In genomic region chr3:178500631-178501030, GRCh38 we compare ENCODE assay signal across 17 cellular contexts. TPM values are rescaled to one million over a fixed set of nuclear protein-coding genes. Genes with fewer than 3 reads are reported as not detected.
DNase-seq lines count a peak whose midpoint lies in the region; ATAC-seq and TF ChIP-seq lines count a peak whose summit lies in the region.
"Had no signal": no experiment of that assay in that cellular context is flagged by ENCODE, and none has a peak within 500 bp of the region (broad histone marks: within the 10 kb centered on the region; RNA-seq: fewer than 3 reads in every experiment).

No MANE protein-coding gene starts in this region.

- H3K36me3 ChIP-seq in PC-3 (ENCODE audit: low read depth, low read length) (no peaks in the 10 kb centered on the region), thyroid gland (no peaks in the 10 kb centered on the region)
- H3K36me3 ChIP-seq: SJSA1 had no signal

- intact Hi-C loops in PC-3 (cut with micrococcal nuclease) = no loop called here
- intact Hi-C loops in thyroid gland (cut with DNase I) = no loop called here

- H3K27ac ChIP-seq in PC-3 (ENCODE audit: low read length) (no peak overlapping the region), thyroid gland (no peak overlapping the region)
- H3K27ac ChIP-seq: PC-9, SJSA1 had no signal

- BruUV-seq in PC-3 (replicated peaks; lab: Mats Ljungman, UMichigan) = no TSS peak

- no peaks in the 10 kb centered on the region for H3K9me2 ChIP-seq in PC-3 (replicated peaks; ENCODE audit: low read length)

- WGBS in thyroid gland, 2 donors = 96% methylated on average over 9 of the region's 9 CpGs

- ATAC-seq in PC-3 = peak; percentile 31; the same call in 1 of the 2 replicates
- no peak for ATAC-seq in HG03045 (IDR thresholded peaks at IDR 0.05; ENCODE audit: unreplicated experiment)

- no peak overlapping the region for H3K4me2 ChIP-seq in PC-3 (ENCODE audit: low read length)
- H3K4me2 ChIP-seq: PC-9 had no signal

- H3K9ac ChIP-seq in PC-3 (ENCODE audit: low read length) = no peak overlapping the region

- POLR2A ChIA-PET in PC-3 (lab: Charles Lee; ENCODE audit: unreplicated experiment) = no interaction called here

- TF ChIP-seq CTCF in PC-3 (conservative IDR thresholded peaks at IDR 0.05; ENCODE audit: low read depth, low read length) (no peak), thyroid gland (IDR thresholded peaks at IDR 0.05) (no peak)

- no peak overlapping the region for H3K4me3 ChIP-seq in PC-3 (ENCODE audit: low read length)
- H3K4me3 ChIP-seq in thyroid gland (replicated peaks in 1 of 3) = no peak overlapping the region
- H3K4me3 ChIP-seq: PC-9, SJSA1 had no signal

- H3K4me1 ChIP-seq in PC-3 (ENCODE audit: insufficient read depth, low read length) = no peaks in the 10 kb centered on the region; the same call in 1 of the 2 replicates
- no peaks in the 10 kb centered on the region for H3K4me1 ChIP-seq in thyroid gland
- H3K4me1 ChIP-seq: SJSA1 had no signal

- no peak for TF ChIP-seq POLR2A in thyroid gland (IDR thresholded peaks at IDR 0.05)
- TF ChIP-seq POLR2A in erythroblast (IDR thresholded peaks at IDR 0.05; ENCODE audit: low read length) = no peak

- no peaks in the 10 kb centered on the region for H3K27me3 ChIP-seq in PC-3 (ENCODE audit: low read length)
- H3K27me3 ChIP-seq in thyroid gland = no peaks in the 10 kb centered on the region
- H3K27me3 ChIP-seq: SJSA1 had no signal

- no peaks in the 10 kb centered on the region for H3F3A ChIP-seq in PC-3 (ENCODE audit: low read length, unreplicated experiment)

- no peaks in the 10 kb centered on the region for H3K79me2 ChIP-seq in PC-3 (ENCODE audit: low read length)

- H2AFZ ChIP-seq in PC-3 (ENCODE audit: low read length) = no peak overlapping the region

- H4K20me1 ChIP-seq in PC-3 (ENCODE audit: low read length) = no peaks in the 10 kb centered on the region

- DNase-seq in GM04504 (ENCODE audit: low read depth) (peak; percentile 24), PC-3 (peak; percentile 40), fibroblast of peridontal ligament (ENCODE audit: extremely low read depth) (peak; percentile 2), NCI-H748 treated with DMSO at 0.1 percent for 48 hours (lab: John Stamatoyannopoulos, UW) (no peak), thyroid gland (no peak), erythroblast (lab: John Stamatoyannopoulos, UW) (no peak)
- DNase-seq: C1 segment of cervical spinal cord, DND-41, Kasumi-1, NCI-H187 treated with DMSO at 0.1 percent for 48 hours, NCI-H2171, NCI-H446, NCI-H774, PC-9 had no signal

- H3K9me3 ChIP-seq in PC-3 (ENCODE audit: low read length) = no peaks in the 10 kb centered on the region
- no peaks in the 10 kb centered on the region for H3K9me3 ChIP-seq in thyroid gland
- H3K9me3 ChIP-seq: SJSA1 had no signal

- CTCF ChIA-PET in PC-3 (lab: Charles Lee) = no interaction called here

RNA-seq across cellular contexts. Expression of gene KCNMB2, which starts 35.6 kb away (rescaled TPM):
- total RNA-seq in PC-3 (2014; rRNA removed) (not detected in 2 replicates), thyroid gland (under 1 TPM in 3 of 4 donors, not detected in 1; 0.56 to 0.92 (median 0.81) TPM)
- total RNA-seq: H1, PC-9, SJSA1 had no signal

Comparison
In these comparisons a context has a peak if more than half of its experiments do, and no peak if none do; other contexts are left out.
1. DNase-seq: peak in GM04504 (single experiment), PC-3 (single experiment) and fibroblast of peridontal ligament (single experiment); none in NCI-H748 treated with DMSO at 0.1 percent for 48 hours (single experiment), thyroid gland (0 of 2) and erythroblast (0 of 2).